Comparison of ENCODE assay signal across 11 cellular contexts in genomic region chr3:42148982-42149432, GRCh38. TPM values are rescaled to one million over a fixed set of nuclear protein-coding genes. Genes with fewer than 3 reads are reported as not detected.
DNase-seq lines count a peak whose midpoint lies in the region; ATAC-seq, FAIRE-seq and TF ChIP-seq lines count a peak whose summit lies in the region.
"Had no signal": no experiment of that assay in that cellular context is flagged by ENCODE, and none has a peak within 500 bp of the region (broad histone marks: within the 10 kb centered on the region; RNA-seq: fewer than 3 reads in every experiment).

No MANE protein-coding gene starts in this region.

- DNase-seq in HepG2 (ENCODE audit: low spot score) = no peak
- peak; percentile 20 for DNase-seq in dedifferentiated amniotic fluid mesenchymal stem cell (ENCODE audit: extremely low spot score)
- peak; percentile 86 for DNase-seq in mesenchymal stem cell
- peak; percentile 77 to 84 for DNase-seq in aorta
- no peak for DNase-seq in stimulated activated naive CD8-positive, alpha-beta T cell treated with anti-CD3 and anti-CD28 coated beads, Interleukin-15, amount 100 ng/mL, for 72 hours
- no peak for DNase-seq in NK-92 treated with Interleukin-12 subunit alpha and Interleukin-12 subunit beta, amount 100 ng/mL, for 24 hours (lab: John Stamatoyannopoulos, UW)
- DNase-seq in erythroblast (lab: John Stamatoyannopoulos, UW) = no peak
- DNase-seq: CD4-positive, alpha-beta T cell had no signal

- H4K8ac ChIP-seq in mesenchymal stem cell (ENCODE audit: low read length) = no peak overlapping the region

- no peaks in the 10 kb centered on the region for H3K27me3 Mint-ChIP-seq in stimulated activated naive CD8-positive, alpha-beta T cell treated with anti-CD3 and anti-CD28 coated beads, Interleukin-15, amount 100 ng/mL, for 72 hours
- H3K27me3 Mint-ChIP-seq: CD4-positive, alpha-beta T cell; stimulated activated naive CD8-positive, alpha-beta T cell treated with anti-CD3 and anti-CD28 coated beads, Interleukin-15, Interleukin-2, amounts not matched to agents 100 ng/mL and 50 ng/mL, for 24 hours had no signal

- H3K4me1 Mint-ChIP-seq in stimulated activated naive CD8-positive, alpha-beta T cell treated with anti-CD3 and anti-CD28 coated beads, Interleukin-15, amount 100 ng/mL, for 72 hours = peaks cover 38% of the 10 kb centered on the region

- H3K4me3 Mint-ChIP-seq in stimulated activated naive CD8-positive, alpha-beta T cell treated with anti-CD3 and anti-CD28 coated beads, Interleukin-15, amount 100 ng/mL, for 72 hours = peak overlapping the region in 1 of 2 donors; percentile 5
- H3K4me3 Mint-ChIP-seq: CD4-positive, alpha-beta T cell; stimulated activated naive CD8-positive, alpha-beta T cell treated with anti-CD3 and anti-CD28 coated beads, Interleukin-15, Interleukin-2, amounts not matched to agents 100 ng/mL and 50 ng/mL, for 24 hours had no signal

- H2BK15ac ChIP-seq in mesenchymal stem cell (ENCODE audit: low read depth, poor library complexity, severe bottlenecking) = no peak overlapping the region

- no peaks in the 10 kb centered on the region for H3K79me2 ChIP-seq in HepG2 (ENCODE audit: insufficient read depth, low read length)

- CTCF ChIA-PET in HepG2 (lab: Yijun Ruan, JAX; ENCODE audit: low intra/inter-chr PET ratio, low total read pairs) = no interaction called here

- TF ChIP-seq CTCF in liver (IDR thresholded peaks at IDR 0.05; ENCODE audit: low read depth, low read length, missing input control) = no peak
- no peak for TF ChIP-seq CTCF in HepG2 (CRISPR knock-in tag; IDR thresholded peaks at IDR 0.05)

- no peak for TF ChIP-seq EP300 in HepG2 (IDR thresholded peaks at IDR 0.05; ENCODE audit: low read depth in 2 of 2, low read length in 2 of 2)
- no peak for TF ChIP-seq EP300 in HepG2 (CRISPR knock-in tag; IDR thresholded peaks at IDR 0.05; ENCODE audit: borderline replicate concordance)

- FAIRE-seq in HepG2 (lab: Jason Lieb, UNC) = no peak

- H2BK12ac ChIP-seq in mesenchymal stem cell (ENCODE audit: low read length in 2 of 2) = no peak overlapping the region

- no TSS peak for BruUV-seq in HepG2 (replicated peaks; lab: Mats Ljungman, UMichigan)

- no peak overlapping the region for H2BK120ac ChIP-seq in mesenchymal stem cell (ENCODE audit: low read depth, low read length)

- H3K27ac ChIP-seq in liver (ENCODE audit: low read depth in 1 of 2, low read length in 2 of 2) (no peak overlapping the region), HepG2 (ENCODE audit: extremely low read length, insufficient read depth, low read length) (no peak overlapping the region), mesenchymal stem cell (ENCODE audit: low read length, poor library complexity, severe bottlenecking) (no peak overlapping the region), aorta (ENCODE audit: low read depth in 1 of 2, low read length in 2 of 2) (no peak overlapping the region)
- H3K27ac ChIP-seq: KMS-11 had no signal

- H3K4me2 ChIP-seq in HepG2 (ENCODE audit: low read depth, low read length) (no peak overlapping the region), mesenchymal stem cell (ENCODE audit: low read length, poor library complexity, severe bottlenecking) (no peak overlapping the region)
- H3K4me2 ChIP-seq: KMS-11 had no signal

- no peak overlapping the region for H2AK5ac ChIP-seq in mesenchymal stem cell (ENCODE audit: low read length, severe bottlenecking)

- in situ Hi-C loops in HepG2 (cut with HindIII; ENCODE audit: extremely low pct_ligation_motif_present, low pct_unique_long_range_greater_than_20kb) = no loop called here

- TF ChIP-seq POLR2A in HepG2 (IDR thresholded peaks at IDR 0.05; ENCODE audit: insufficient read depth in 1 of 2, low read depth in 2 of 2, low read length in 2 of 2) = no peak
- no peak for TF ChIP-seq POLR2A in erythroblast (IDR thresholded peaks at IDR 0.05; ENCODE audit: low read length)

- TF ChIP-seq RAD21 in liver (IDR thresholded peaks at IDR 0.05) (no peak), HepG2 (CRISPR knock-in tag; IDR thresholded peaks at IDR 0.05) (no peak)

- peaks cover 37% of the 10 kb centered on the region for H3K79me1 ChIP-seq in mesenchymal stem cell (replicated peaks; ENCODE audit: low read length, poor library complexity, severe bottlenecking)

- no peaks in the 10 kb centered on the region for H4K20me1 ChIP-seq in HepG2 (ENCODE audit: insufficient read depth, low read length)

- H3K4me3 ChIP-seq in liver (ENCODE audit: low read depth in 1 of 3, low read length in 3 of 3) = no peak overlapping the region
- no peak overlapping the region for H3K4me3 ChIP-seq in HepG2 (replicated peaks in 1 of 3; ENCODE audit: insufficient read depth in 1 of 3, low read depth in 2 of 3, low read length in 3 of 3)
- no peak overlapping the region for H3K4me3 ChIP-seq in mesenchymal stem cell (ENCODE audit: insufficient read depth in 1 of 2, low read depth in 1 of 2, low read length in 2 of 2)
- no peak overlapping the region for H3K4me3 ChIP-seq in aorta (ENCODE audit: low read length in 2 of 2)

- H2BK5ac ChIP-seq in mesenchymal stem cell (ENCODE audit: low read depth, low read length, poor library complexity, severe bottlenecking) = no peak overlapping the region

- no peak overlapping the region for H4K91ac ChIP-seq in mesenchymal stem cell (ENCODE audit: low read length)

- no peaks in the 10 kb centered on the region for H3K36me3 ChIP-seq in liver (ENCODE audit: control insufficient read depth in 4 of 4, insufficient read depth in 3 of 4, low read depth in 1 of 4, low read length in 3 of 4)
- no peaks in the 10 kb centered on the region; a peak in 1 of 5 replicates for H3K36me3 ChIP-seq in HepG2 (replicated peaks in 1 of 2; ENCODE audit: control insufficient read depth in 1 of 2, insufficient read depth in 2 of 2, low read length in 2 of 2)
- H3K36me3 ChIP-seq in mesenchymal stem cell (ENCODE audit: control insufficient read depth in 1 of 2, insufficient read depth in 2 of 2, low read depth in 1 of 2, low read length in 2 of 2) = peaks cover 0 to 14% of the 10 kb centered on the region in 2 experiments
- no peaks in the 10 kb centered on the region for H3K36me3 ChIP-seq in aorta (ENCODE audit: control insufficient read depth in 1 of 2, insufficient read depth in 2 of 2, low read length in 1 of 2)

- POLR2A ChIA-PET in HepG2 (lab: Yijun Ruan, JAX) = no interaction called here

- H3K9ac ChIP-seq in liver (ENCODE audit: low read depth in 1 of 2, low read length in 2 of 2) (no peak overlapping the region), HepG2 (ENCODE audit: insufficient read depth, low read depth, low read length) (no peak overlapping the region), mesenchymal stem cell (ENCODE audit: low read length) (no peak overlapping the region)
- H3K9ac ChIP-seq: KMS-11 had no signal

- H3K27me3 ChIP-seq in liver (ENCODE audit: control insufficient read depth in 4 of 4, insufficient read depth in 4 of 4, low read length in 3 of 4) (no peaks in the 10 kb centered on the region), HepG2 (ENCODE audit: control insufficient read depth in 1 of 2, insufficient read depth in 2 of 2, low read length in 2 of 2) (no peaks in the 10 kb centered on the region), mesenchymal stem cell (ENCODE audit: control insufficient read depth in 1 of 2, insufficient read depth in 1 of 2, low read length in 2 of 2) (no peaks in the 10 kb centered on the region), aorta (ENCODE audit: control insufficient read depth in 1 of 2, insufficient read depth in 2 of 2, low read length in 1 of 2) (no peaks in the 10 kb centered on the region)

- H3K9me3 ChIP-seq in liver (ENCODE audit: control insufficient read depth in 4 of 4, low read length in 3 of 4) (no peaks in the 10 kb centered on the region), HepG2 (ENCODE audit: low read length) (no peaks in the 10 kb centered on the region), mesenchymal stem cell (ENCODE audit: control insufficient read depth, low read length) (no peaks in the 10 kb centered on the region), aorta (ENCODE audit: control insufficient read depth, low read length) (no peaks in the 10 kb centered on the region)

- no peak overlapping the region for H2AFZ ChIP-seq in HepG2 (ENCODE audit: low read length)
- H2AFZ ChIP-seq in mesenchymal stem cell (ENCODE audit: low read depth, low read length) = no peak overlapping the region

- H3K27ac Mint-ChIP-seq in stimulated activated naive CD8-positive, alpha-beta T cell treated with anti-CD3 and anti-CD28 coated beads, Interleukin-15, amount 100 ng/mL, for 72 hours = peak overlapping the region in 1 of 2 donors; percentile 61
- H3K27ac Mint-ChIP-seq: CD4-positive, alpha-beta T cell had no signal

- ATAC-seq in HepG2 (no peak; the same call in 2 of the 3 replicates), aorta (ENCODE audit: low FRiP score) (peak; percentile 90)
- no peak for ATAC-seq in stimulated activated naive CD8-positive, alpha-beta T cell treated with anti-CD3 and anti-CD28 coated beads, Interleukin-15, amount 100 ng/mL, for 72 hours

- 80% methylated on average over 11 of the region's 11 CpGs for WGBS in liver
- WGBS in HepG2 (ENCODE audit: low lambda C conversion rate) = 96% methylated on average over 11 of the region's 11 CpGs
- WGBS in mesenchymal stem cell = 20% methylated on average over 11 of the region's 11 CpGs
- 11 to 16% methylated on average over 11 of the region's 11 CpGs for WGBS in aorta, 2 donors

- H3K18ac ChIP-seq in mesenchymal stem cell (ENCODE audit: low read depth in 1 of 2, low read length in 2 of 2) = no peak overlapping the region

- no peak overlapping the region for H3K14ac ChIP-seq in mesenchymal stem cell (ENCODE audit: low read length in 2 of 2)

- H3K4ac ChIP-seq in mesenchymal stem cell (ENCODE audit: low read depth in 1 of 2, low read length in 2 of 2) = no peak overlapping the region

- no peak overlapping the region for H3K23ac ChIP-seq in mesenchymal stem cell (ENCODE audit: low read length in 2 of 2)

- intact Hi-C loops in HepG2 (cut with micrococcal nuclease; ENCODE audit: unreplicated experiment) (no loop called here), aorta (cut with DNase I) (no loop called here)

- H3K9me3 Mint-ChIP-seq in stimulated activated naive CD8-positive, alpha-beta T cell treated with anti-CD3 and anti-CD28 coated beads, Interleukin-15, amount 100 ng/mL, for 72 hours = no peaks in the 10 kb centered on the region
- H3K9me3 Mint-ChIP-seq: CD4-positive, alpha-beta T cell; stimulated activated naive CD8-positive, alpha-beta T cell treated with anti-CD3 and anti-CD28 coated beads, Interleukin-15, Interleukin-2, amounts not matched to agents 100 ng/mL and 50 ng/mL, for 24 hours had no signal

- H3K4me1 ChIP-seq in liver (ENCODE audit: control insufficient read depth in 4 of 4, insufficient read depth in 4 of 4, low read length in 3 of 4) (no peaks in the 10 kb centered on the region), HepG2 (ENCODE audit: insufficient read depth, low read length) (peaks cover 21% of the 10 kb centered on the region), mesenchymal stem cell (ENCODE audit: control insufficient read depth, insufficient read depth, low read depth, low read length) (peaks cover 3% of the 10 kb centered on the region), aorta (ENCODE audit: control insufficient read depth in 1 of 2, insufficient read depth in 2 of 2, low read length in 2 of 2) (no peaks in the 10 kb centered on the region)

RNA-seq across cellular contexts. Expression of gene TRAK1, which starts 57.9 kb away (rescaled TPM):
- total RNA-seq in liver (10 to 100 TPM; 12.1 to 21.7 TPM), HepG2 (2016; rRNA removed; fragmentation: Illumina TruSeq; extraction: Trizol) (20.5 and 22.8 TPM in 2 replicates), aorta (10 to 100 TPM; 33.5 to 37.7 TPM)
- polyA plus RNA-seq in liver (1 to 10 TPM; 3.4 to 5.0 TPM), HepG2 (2011; rRNA removed) (40.8 and 46.6 TPM in 2 replicates), aorta (10 to 100 TPM; 15.7 to 16.3 TPM)
- total RNA-seq in HepG2 (2016; cell fraction: cytosol; rRNA removed; fragmentation: Illumina TruSeq; extraction: Trizol; ENCODE audit: low read depth) = 7.0 and 7.4 TPM in 2 replicates
- total RNA-seq in HepG2 (2016; cell fraction: insoluble cytoplasmic fraction; rRNA removed; fragmentation: Illumina TruSeq; extraction: Trizol) = 18.0 and 21.4 TPM in 2 replicates
- total RNA-seq in HepG2 (2016; cell fraction: membrane; rRNA removed; fragmentation: Illumina TruSeq; extraction: Trizol) = 20.7 and 21.5 TPM in 2 replicates
- 26.3 and 30.0 TPM in 2 replicates for total RNA-seq in HepG2 (2016; cell fraction: nucleus; rRNA removed; fragmentation: Illumina TruSeq; extraction: Trizol)
- 29.8 and 35.8 TPM in 2 replicates for polyA plus RNA-seq in HepG2 (2011; cell fraction: cytosol; rRNA removed)
- polyA plus RNA-seq in HepG2 (2011; cell fraction: nucleus; rRNA removed) = 63.9 and 75.8 TPM in 2 replicates
- polyA plus RNA-seq in HepG2 (2012) = 21.6 and 24.2 TPM in 2 replicates
- polyA plus RNA-seq in HepG2 (2016; cell fraction: cytosol; fragmentation: Illumina TruSeq; extraction: Trizol; ENCODE audit: low read depth) = 3.6 and 5.4 TPM in 2 replicates
- polyA plus RNA-seq in HepG2 (2016; cell fraction: insoluble cytoplasmic fraction; fragmentation: Illumina TruSeq; extraction: Trizol; ENCODE audit: low read depth) = 16.6 and 20.2 TPM in 2 replicates
- polyA plus RNA-seq in HepG2 (2016; cell fraction: membrane; fragmentation: Illumina TruSeq; extraction: Trizol; ENCODE audit: low read depth) = 11.6 and 12.7 TPM in 2 replicates
- polyA plus RNA-seq in HepG2 (2016; cell fraction: nucleus; fragmentation: Illumina TruSeq; extraction: Trizol; ENCODE audit: insufficient read depth, low read depth) = 39.7 and 45.7 TPM in 2 replicates
- polyA minus RNA-seq in HepG2 (2011; rRNA and poly(A)+ RNA removed; ENCODE audit: low replicate concordance) = 22.1 and 65.6 TPM in 2 replicates
- 39.4 and 40.2 TPM in 2 replicates for polyA minus RNA-seq in HepG2 (2011; cell fraction: cytosol; rRNA and poly(A)+ RNA removed)
- polyA minus RNA-seq in HepG2 (2011; cell fraction: nucleus; rRNA and poly(A)+ RNA removed) = 71.6 and 79.1 TPM in 2 replicates
- 15.5 TPM for polyA plus RNA-seq in mesenchymal stem cell (2013, experiment 1 of 2)
- 15.9 TPM for polyA plus RNA-seq in mesenchymal stem cell (2013, experiment 2 of 2)

Comparison
In these comparisons a context has a peak if more than half of its experiments do, and no peak if none do; other contexts are left out.
1. DNase-seq: peak in dedifferentiated amniotic fluid mesenchymal stem cell (single experiment), mesenchymal stem cell (single experiment) and aorta (2 of 2); none in HepG2 (single experiment), stimulated activated naive CD8-positive, alpha-beta T cell treated with anti-CD3 and anti-CD28 coated beads, Interleukin-15, amount 100 ng/mL, for 72 hours (0 of 2), NK-92 treated with Interleukin-12 subunit alpha and Interleukin-12 subunit beta, amount 100 ng/mL, for 24 hours (single experiment) and erythroblast (0 of 2).